ENCODE assay signal across 8 cellular contexts in genomic region chr1:230066466-230067404, GRCh38. TPM values are rescaled to one million over a fixed set of nuclear protein-coding genes. Genes with fewer than 3 reads are reported as not detected.
DNase-seq lines count a peak whose midpoint lies in the region; ATAC-seq, FAIRE-seq and TF ChIP-seq lines count a peak whose summit lies in the region.

GALNT2 (plus strand) TSS chr1:230067238; CDS start chr1:230067281, 43 bp downstream.

- H3K27me3 ChIP-seq in mammary epithelial cell (ENCODE audit: insufficient read depth, low read length) (no peaks in the 10 kb centered on the region), small intestine (ENCODE audit: control insufficient read depth in 2 of 2, insufficient read depth in 2 of 2, low read length in 2 of 2) (no peaks in the 10 kb centered on the region)

- peak within 1 kb of the TSS; percentile 96 for H3K4me2 ChIP-seq in mammary epithelial cell (ENCODE audit: insufficient read depth, low read depth, low read length)

- H3K9ac ChIP-seq in mammary epithelial cell (ENCODE audit: insufficient read depth, low read length) = peak within 1 kb of the TSS; percentile 84

- H3K79me2 ChIP-seq in mammary epithelial cell (ENCODE audit: insufficient read depth, low read length) = peaks cover 47% of the 10 kb centered on the region

- WGBS in mammary epithelial cell (ENCODE audit: low coverage, missing lambda C conversion rate) = 0% methylated on average over 9 of the region's 104 CpGs
- WGBS in small intestine, 3 donors = 0 to 1% (median 1%) methylated on average over 29 to 104 of the region's 104 CpGs

- H3K4me3 ChIP-seq in WI38 (ENCODE audit: low read depth, low read length) (peak within 1 kb of the TSS; percentile 92), mammary epithelial cell (replicated peaks in 1 of 3; ENCODE audit: insufficient read depth in 1 of 3, low read depth in 2 of 3, low read length in 3 of 3) (peak within 1 kb of the TSS; percentile 82 to 85 (median 83)), small intestine (ENCODE audit: low read depth in 1 of 2, low read length in 2 of 2) (peak within 1 kb of the TSS; percentile 94 to 96)

- H3K9me3 ChIP-seq in mammary epithelial cell (replicated peaks; ENCODE audit: insufficient read depth, low read length) (peaks cover 5% of the 10 kb centered on the region), small intestine (ENCODE audit: control insufficient read depth, low read depth) (no peaks in the 10 kb centered on the region)

- dilution Hi-C loops in mammary epithelial cell (cut with HindIII; ENCODE audit: low sequenced_read_pairs) = no loop called here

- no peaks in the 10 kb centered on the region for H3K36me3 ChIP-seq in mammary epithelial cell (ENCODE audit: insufficient read depth, low read length)
- no peaks in the 10 kb centered on the region for H3K36me3 ChIP-seq in small intestine (ENCODE audit: control insufficient read depth in 2 of 2, insufficient read depth in 2 of 2, low read length in 2 of 2)

- H3K27ac ChIP-seq in mammary epithelial cell (ENCODE audit: insufficient read depth, low read depth, low read length) = peak within 1 kb of the TSS; percentile 71
- peak within 1 kb of the TSS; percentile 79 to 92 for H3K27ac ChIP-seq in small intestine (ENCODE audit: low read depth in 1 of 2, low read length in 1 of 2)

- intact Hi-C loops in mammary epithelial cell (cut with micrococcal nuclease) = loop anchor here (1.0 to 5.0 kb wide), 6 partner anchors 18 to 405 kb away; no protein-coding TSS in a partner anchor

- BruUV-seq in mammary epithelial cell (replicated peaks; lab: Mats Ljungman, UMichigan) = no TSS peak

- CTCF ChIA-PET in mammary epithelial cell (lab: Charles Lee; ENCODE audit: low non-redundant PET) = no interaction called here

- DNase-seq in AG08395 (ENCODE audit: low spot score) = peak; percentile 96
- peak; percentile 58 for DNase-seq in NCI-H226
- DNase-seq in mammary epithelial cell = peak; percentile 85
- peak; percentile 100 for DNase-seq in iPS-NIHi11 (ENCODE audit: low spot score)
- DNase-seq in small intestine = peak; percentile 92

- peaks cover 26% of the 10 kb centered on the region for H3K4me1 ChIP-seq in mammary epithelial cell (ENCODE audit: insufficient read depth, low read length)
- peaks cover 1 to 12% of the 10 kb centered on the region in 2 donors for H3K4me1 ChIP-seq in small intestine (ENCODE audit: control insufficient read depth in 2 of 2, insufficient read depth in 1 of 2, low read depth in 1 of 2, low read length in 1 of 2)

- H2AFZ ChIP-seq in mammary epithelial cell (ENCODE audit: low read depth, low read length) = peak within 1 kb of the TSS; percentile 93

- TF ChIP-seq CTCF in WI38 (IDR thresholded peaks at IDR 0.05; ENCODE audit: low read depth, low read length) = no peak
- no peak for TF ChIP-seq CTCF in mammary epithelial cell (conservative IDR thresholded peaks at IDR 0.05 in 1 of 2, IDR thresholded peaks at IDR 0.05 in 1 of 2; ENCODE audit: extremely low read depth in 1 of 2, insufficient read depth in 1 of 2, low read depth in 1 of 2, low read length in 2 of 2)

- FAIRE-seq in small intestine (lab: Jason Lieb, UNC) = no peak

- peak; percentile 86 for ATAC-seq in GM18909 (IDR thresholded peaks at IDR 0.05; ENCODE audit: poor library complexity, unreplicated experiment)
- ATAC-seq in HG03139 (IDR thresholded peaks at IDR 0.05; ENCODE audit: unreplicated experiment) = peak; percentile 84

- in situ Hi-C loops in mammary epithelial cell (cut with MboI; ENCODE audit: low sequenced_read_pairs in 2 of 2) = no loop called here

- H4K20me1 ChIP-seq in mammary epithelial cell (ENCODE audit: insufficient read depth, low read length) = no peaks in the 10 kb centered on the region

RNA-seq across cellular contexts. Expression of gene GALNT2, which starts in this region (rescaled TPM):
- total RNA-seq in mammary epithelial cell = 100 to 1,000 TPM; 117 to 125 TPM
- polyA plus RNA-seq in mammary epithelial cell (93.3 TPM), small intestine (10 to 100 TPM; 10.8 to 33.9 (median 12.7) TPM)
- polyA minus RNA-seq in mammary epithelial cell = 83.5 TPM

Comparison
In these comparisons a context has a peak if more than half of its experiments do, and no peak if none do; other contexts are left out.
1. Peak in every context shown above with its lines: DNase-seq, ATAC-seq, H3K4me3 ChIP-seq and H3K27ac ChIP-seq.